In genomic region chr14:34539407-34540180, GRCh38 we compare ENCODE assay signal across 7 cellular contexts.
DNase-seq lines count a peak whose midpoint lies in the region; ATAC-seq lines count a peak whose summit lies in the region.

A gene with protein sequence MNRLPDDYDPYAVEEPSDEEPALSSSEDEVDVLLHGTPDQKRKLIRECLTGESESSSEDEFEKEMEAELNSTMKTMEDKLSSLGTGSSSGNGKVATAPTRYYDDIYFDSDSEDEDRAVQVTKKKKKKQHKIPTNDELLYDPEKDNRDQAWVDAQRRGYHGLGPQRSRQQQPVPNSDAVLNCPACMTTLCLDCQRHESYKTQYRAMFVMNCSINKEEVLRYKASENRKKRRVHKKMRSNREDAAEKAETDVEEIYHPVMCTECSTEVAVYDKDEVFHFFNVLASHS (minus strand): TSS chr14:34539701. CDS start chr14:34539628, 73 bp downstream.

- H3K27ac ChIP-seq in layer of hippocampus (ENCODE audit: low read depth, low read length), result peak within 1 kb of the TSS; percentile 98

- peak within 1 kb of the TSS; percentile 98 for H3K27ac Mint-ChIP-seq in T-helper 2 cell treated with Interferon-gamma antibody and Interleukin-4, amounts not matched to agents 5 μg/mL and 100 μg/mL, for 36 hours
- H3K27ac Mint-ChIP-seq in central memory CD8-positive, alpha-beta T cell (ENCODE audit: low read depth), result peak within 1 kb of the TSS; percentile 99

- H3K27me3 ChIP-seq in layer of hippocampus (ENCODE audit: control insufficient read depth, insufficient read depth, low read length), result no peaks in the 10 kb centered on the region

- peak; percentile 99 for ATAC-seq in GM18907 (IDR thresholded peaks at IDR 0.05; ENCODE audit: unreplicated experiment)
- peak; percentile 99 for ATAC-seq in HG03135 (IDR thresholded peaks at IDR 0.05; ENCODE audit: unreplicated experiment)
- peak; percentile 99 for ATAC-seq in central memory CD8-positive, alpha-beta T cell (replicated peaks; ENCODE audit: extremely low read depth, poor library complexity, severe bottlenecking)

- peak within 1 kb of the TSS; percentile 98 for H3K4me3 Mint-ChIP-seq in T-helper 2 cell treated with Interferon-gamma antibody and Interleukin-4, amounts not matched to agents 5 μg/mL and 100 μg/mL, for 36 hours
- H3K4me3 Mint-ChIP-seq in central memory CD8-positive, alpha-beta T cell, result peak within 1 kb of the TSS; percentile 96

- H3K4me1 Mint-ChIP-seq in T-helper 2 cell treated with Interferon-gamma antibody and Interleukin-4, amounts not matched to agents 5 μg/mL and 100 μg/mL, for 36 hours (ENCODE audit: low read depth), result peaks cover 13% of the 10 kb centered on the region
- H3K4me1 Mint-ChIP-seq in central memory CD8-positive, alpha-beta T cell, result peaks cover 19% of the 10 kb centered on the region

- H3K27me3 Mint-ChIP-seq in T-helper 2 cell treated with Interferon-gamma antibody and Interleukin-4, amounts not matched to agents 5 μg/mL and 100 μg/mL, for 36 hours (ENCODE audit: low read depth), result no peaks in the 10 kb centered on the region
- H3K27me3 Mint-ChIP-seq in central memory CD8-positive, alpha-beta T cell, result no peaks in the 10 kb centered on the region

- peak; percentile 94 for DNase-seq in T-helper 2 cell treated with Interferon-gamma antibody and Interleukin-4, amounts not matched to agents 5 μg/mL and 100 μg/mL, for 36 hours (ENCODE audit: low spot score)
- peak; percentile 84 to 92 for DNase-seq in central memory CD8-positive, alpha-beta T cell (ENCODE audit: low spot score in 2 of 2)
- peak; percentile 94 to 95 for DNase-seq in stimulated activated CD4-positive, alpha-beta T cell treated with anti-CD3 and anti-CD28 coated beads, Interleukin-2, amount 100 ng/mL, for 24 hours
- DNase-seq in NCI-H2171 (lab: John Stamatoyannopoulos, UW), result no peak

- no peaks in the 10 kb centered on the region for H3K9me3 Mint-ChIP-seq in T-helper 2 cell treated with Interferon-gamma antibody and Interleukin-4, amounts not matched to agents 5 μg/mL and 100 μg/mL, for 36 hours
- no peaks in the 10 kb centered on the region for H3K9me3 Mint-ChIP-seq in central memory CD8-positive, alpha-beta T cell

- H3K36me3 Mint-ChIP-seq in T-helper 2 cell treated with Interferon-gamma antibody and Interleukin-4, amounts not matched to agents 5 μg/mL and 100 μg/mL, for 36 hours (ENCODE audit: low read depth), result peaks cover 1% of the 10 kb centered on the region
- H3K36me3 Mint-ChIP-seq in central memory CD8-positive, alpha-beta T cell (ENCODE audit: insufficient read depth), result peaks cover 25% of the 10 kb centered on the region
